20 cellular contexts compared by ENCODE assay signal in genomic region chr2:241671457-241672240, GRCh38.
"Had no signal": no experiment of that assay in that cellular context is flagged by ENCODE, and none has a peak within 500 bp of the region (broad histone marks: within the 10 kb centered on the region; RNA-seq: fewer than 3 reads in every experiment).

No MANE protein-coding gene starts in this region.

- H3K27me3 Mint-ChIP-seq: memory B cell, type B pancreatic cell had no signal

- H3K36me3 Mint-ChIP-seq: type B pancreatic cell had no signal

- H3K4me1 Mint-ChIP-seq: memory B cell had no signal

- H3K4me1 ChIP-seq: esophagus muscularis mucosa, gastrocnemius medialis, left lung, lower lobe of right lung, psoas muscle, suprapubic skin, thyroid gland had no signal

- H3K4me3 Mint-ChIP-seq: memory B cell, mesothelial cell of epicardium, nephron, type B pancreatic cell had no signal

- FAIRE-seq: endometrium, urothelium cell line had no signal

- H3K27ac ChIP-seq: esophagus muscularis mucosa, left lung, lower lobe of right lung, neutrophil, psoas muscle, suprapubic skin, thyroid gland had no signal

- H3K27me3 ChIP-seq: esophagus muscularis mucosa, gastrocnemius medialis, left lung, neutrophil, suprapubic skin, thyroid gland had no signal

- H3K27ac Mint-ChIP-seq: memory B cell, mesothelial cell of epicardium, nephron, type B pancreatic cell had no signal

- ATAC-seq: gastrocnemius medialis; left lung; lower lobe of right lung; stimulated activated naive CD8-positive, alpha-beta T cell treated with anti-CD3 and anti-CD28 coated beads, Interleukin-15, Interleukin-2, amounts not matched to agents 100 U/mL and 50 U/mL, for 24 hours had no signal

- H3K9me3 ChIP-seq: esophagus muscularis mucosa, gastrocnemius medialis, left lung, lower lobe of right lung, neutrophil, psoas muscle, suprapubic skin, thyroid gland had no signal

- DNase-seq: effector memory CD4-positive, alpha-beta T cell; gastrocnemius medialis; islet precursor cell; lower lobe of right lung; psoas muscle; retina; stimulated activated CD4-positive, alpha-beta T cell treated with anti-CD3 and anti-CD28 coated beads, Interleukin-2, amount 100 ng/mL, for 48 hours; stimulated activated naive CD8-positive, alpha-beta T cell treated with anti-CD3 and anti-CD28 coated beads, Interleukin-15, Interleukin-2, amounts not matched to agents 100 U/mL and 50 U/mL, for 24 hours; thyroid gland had no signal

- H3K9me3 Mint-ChIP-seq: memory B cell, mesothelial cell of epicardium, nephron, type B pancreatic cell had no signal

- H3K4me3 ChIP-seq: esophagus muscularis mucosa, gastrocnemius medialis, left lung, lower lobe of right lung, psoas muscle, smooth muscle cell, suprapubic skin, thyroid gland had no signal
